In the genomic region with DNA sequence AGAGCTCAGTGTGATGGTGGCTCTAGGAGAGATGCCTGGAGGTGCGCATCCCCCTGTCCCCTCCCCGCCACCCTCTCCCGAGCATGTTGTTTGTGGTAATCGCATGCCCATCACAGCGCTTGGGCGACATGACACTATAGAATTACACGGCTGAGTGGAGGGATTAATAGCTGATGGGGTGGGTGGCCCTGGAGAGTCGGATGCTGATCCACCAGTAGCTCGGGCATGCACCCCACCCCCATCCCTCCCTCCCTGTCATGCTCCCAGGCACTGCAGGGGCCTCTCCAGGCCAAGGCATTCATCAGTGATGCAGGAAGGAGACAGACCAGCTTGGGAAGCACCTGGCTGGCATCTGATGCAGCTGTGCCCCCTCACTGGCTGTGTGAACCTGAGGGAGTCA, we compare ENCODE assay signal across 29 cellular contexts.
DNase-seq lines count a peak whose midpoint lies in the region; ATAC-seq and TF ChIP-seq lines count a peak whose summit lies in the region.
"Had no signal": no experiment of that assay in that cellular context is flagged by ENCODE, and none has a peak within 500 bp of the region (broad histone marks: within the 10 kb centered on the region; RNA-seq: fewer than 3 reads in every experiment).

No MANE protein-coding gene starts in this region.

- no peak overlapping the region for H3K4me3 ChIP-seq in neural progenitor cell
- H3K4me3 ChIP-seq: breast epithelium, dorsolateral prefrontal cortex, heart right ventricle, SJCRH30, transverse colon had no signal

- no peak overlapping the region for H3K9ac ChIP-seq in neural progenitor cell

- H3K79me2 ChIP-seq in neural progenitor cell (ENCODE audit: low read depth), result no peaks in the 10 kb centered on the region

- no peak overlapping the region for H2AFZ ChIP-seq in neural progenitor cell (replicated peaks)

- ATAC-seq in SK-N-SH treated with all-trans-retinoic acid at 6 μM for 48 hours, result no peak
- ATAC-seq in activated T-helper 17 cell treated with anti-CD3 and anti-CD28 coated beads, Interleukin-2, amount 50 U/mL, for 72 hours (replicated peaks), result no peak
- ATAC-seq: activated CD8-positive, alpha-beta T cell treated with anti-CD3 and anti-CD28 coated beads, Interleukin-2, amount 10 ng/mL, durations not matched to agents 7 days and 5 days; activated naive CD4-positive, alpha-beta T cell treated with anti-CD3 and anti-CD28 coated beads, Interleukin-2, amount 50 U/mL, for 72 hours; heart right ventricle had no signal

- peaks cover 4% of the 10 kb centered on the region for H3K27me3 Mint-ChIP-seq in neural progenitor cell (ENCODE audit: insufficient read depth, low read depth)
- peaks cover 40% of the 10 kb centered on the region for H3K27me3 Mint-ChIP-seq in activated T-helper 17 cell treated with anti-CD3 and anti-CD28 coated beads, Interleukin-2, amount 50 U/mL, for 72 hours

- H3K9me3 Mint-ChIP-seq in neural progenitor cell, result no peaks in the 10 kb centered on the region
- H3K9me3 Mint-ChIP-seq in activated T-helper 17 cell treated with anti-CD3 and anti-CD28 coated beads, Interleukin-2, amount 50 U/mL, for 72 hours, result no peaks in the 10 kb centered on the region
- H3K9me3 Mint-ChIP-seq: activated naive CD4-positive, alpha-beta T cell treated with anti-CD3 and anti-CD28 coated beads, Interleukin-2, amount 50 U/mL, for 72 hours; IgD-negative memory B cell had no signal

- H3K4me2 ChIP-seq in neural progenitor cell, result peak overlapping the region; percentile 61

- H3F3A ChIP-seq in neural progenitor cell (ENCODE audit: low read depth), result peaks cover 3% of the 10 kb centered on the region

- no peaks in the 10 kb centered on the region for H3K9me3 ChIP-seq in neural progenitor cell (ENCODE audit: low read depth)
- H3K9me3 ChIP-seq: breast epithelium, heart right ventricle, SJCRH30, transverse colon had no signal

- H4K20me1 ChIP-seq in neural progenitor cell (ENCODE audit: low read depth), result no peaks in the 10 kb centered on the region

- no peak overlapping the region for H3K4me3 Mint-ChIP-seq in neural progenitor cell
- no peak overlapping the region for H3K4me3 Mint-ChIP-seq in activated T-helper 17 cell treated with anti-CD3 and anti-CD28 coated beads, Interleukin-2, amount 50 U/mL, for 72 hours
- H3K4me3 Mint-ChIP-seq: activated CD8-positive, alpha-beta T cell treated with anti-CD3 and anti-CD28 coated beads, Interleukin-2, amount 10 ng/mL, durations not matched to agents 7 days and 5 days; IgD-negative memory B cell; naive B cell had no signal

- no peaks in the 10 kb centered on the region for H3K36me3 Mint-ChIP-seq in neural progenitor cell
- H3K36me3 Mint-ChIP-seq in activated T-helper 17 cell treated with anti-CD3 and anti-CD28 coated beads, Interleukin-2, amount 50 U/mL, for 72 hours (ENCODE audit: low read depth), result no peaks in the 10 kb centered on the region
- H3K36me3 Mint-ChIP-seq: activated naive CD4-positive, alpha-beta T cell treated with anti-CD3 and anti-CD28 coated beads, Interleukin-2, amount 50 U/mL, for 72 hours; naive B cell had no signal

- H3K27me3 ChIP-seq in neural progenitor cell, result no peaks in the 10 kb centered on the region

- H3K4me1 ChIP-seq in neural progenitor cell, result peaks cover 20% of the 10 kb centered on the region
- H3K4me1 ChIP-seq: breast epithelium, heart right ventricle, SJCRH30, transverse colon had no signal

- TF ChIP-seq CTCF in neural progenitor cell (IDR thresholded peaks at IDR 0.05), result no peak

- H3K27ac Mint-ChIP-seq in neural progenitor cell, result no peak overlapping the region
- no peak overlapping the region for H3K27ac Mint-ChIP-seq in activated T-helper 17 cell treated with anti-CD3 and anti-CD28 coated beads, Interleukin-2, amount 50 U/mL, for 72 hours
- H3K27ac Mint-ChIP-seq: activated CD8-positive, alpha-beta T cell treated with anti-CD3 and anti-CD28 coated beads, Interleukin-2, amount 10 ng/mL, durations not matched to agents 7 days and 5 days; activated naive CD4-positive, alpha-beta T cell treated with anti-CD3 and anti-CD28 coated beads, Interleukin-2, amount 50 U/mL, for 72 hours; IgD-negative memory B cell; naive B cell had no signal

- peaks cover 11% of the 10 kb centered on the region for H3K4me1 Mint-ChIP-seq in neural progenitor cell
- no peaks in the 10 kb centered on the region for H3K4me1 Mint-ChIP-seq in activated T-helper 17 cell treated with anti-CD3 and anti-CD28 coated beads, Interleukin-2, amount 50 U/mL, for 72 hours
- H3K4me1 Mint-ChIP-seq: naive B cell had no signal

- DNase-seq in DMS79 (lab: John Stamatoyannopoulos, UW), result peak; percentile 16
- no peak for DNase-seq in DMS79 treated with DMSO at 0.1 percent for 48 hours (lab: John Stamatoyannopoulos, UW)
- DNase-seq in NCI-H2171 (lab: John Stamatoyannopoulos, UW), result peak; percentile 71
- DNase-seq in NCI-H82 (lab: John Stamatoyannopoulos, UW), result peak; percentile 83
- DNase-seq in neural progenitor cell (ENCODE audit: low spot score), result peak; percentile 74
- DNase-seq in NCI-H1930 (lab: John Stamatoyannopoulos, UW), result no peak
- DNase-seq: 8988T; activated CD4-positive, alpha-beta T cell treated with anti-CD3 and anti-CD28 coated beads for 4 hours; activated CD8-positive, alpha-beta T cell treated with anti-CD3 and anti-CD28 coated beads, Interleukin-2, amount 10 ng/mL, durations not matched to agents 7 days and 5 days; amygdala; COR-L47; dorsolateral prefrontal cortex; foreskin melanocyte; heart right ventricle; midbrain; MV-4-11; naive B cell; NCI-H2029; NCI-H526 treated with DMSO at 0.1 percent for 48 hours; SJCRH30; stimulated activated CD4-positive, alpha-beta T cell treated with anti-CD3 and anti-CD28 coated beads, Interleukin-4, amount 100 ng/mL, for 4 hours; T-helper 9 cell; transverse colon had no signal

- H3K36me3 ChIP-seq in neural progenitor cell, result no peaks in the 10 kb centered on the region
- H3K36me3 ChIP-seq: breast epithelium, heart right ventricle, SJCRH30, transverse colon had no signal

- H3K27ac ChIP-seq in neural progenitor cell, result no peak overlapping the region
- H3K27ac ChIP-seq: breast epithelium, C4-2B, dorsolateral prefrontal cortex, heart right ventricle, SJCRH30, transverse colon had no signal

TF ChIP-seq in SK-N-SH treated with all-trans-retinoic acid at 6 μM for 48 hours, 23 proteins besides CTCF, POLR2A, EP300 and RAD21 (continues in another document):
- TF ChIP-seq TOX (CRISPR knock-in tag; IDR thresholded peaks at IDR 0.05; ENCODE audit: borderline replicate concordance), result no peak
- TF ChIP-seq GLIS3 (CRISPR knock-in tag; IDR thresholded peaks at IDR 0.05), result no peak
- no peak for TF ChIP-seq ARNTL (CRISPR knock-in tag; IDR thresholded peaks at IDR 0.05; ENCODE audit: borderline replicate concordance, low read depth)
- TF ChIP-seq BACH2 (CRISPR knock-in tag; IDR thresholded peaks at IDR 0.05; ENCODE audit: borderline replicate concordance), result no peak
- no peak for TF ChIP-seq ZNF70 (CRISPR knock-in tag; IDR thresholded peaks at IDR 0.05)
- TF ChIP-seq ZNF8 (CRISPR knock-in tag; IDR thresholded peaks at IDR 0.05), result no peak
- no peak for TF ChIP-seq CREB5 (CRISPR knock-in tag; IDR thresholded peaks at IDR 0.05; ENCODE audit: low read depth)
- no peak for TF ChIP-seq ZFP3 (CRISPR knock-in tag; IDR thresholded peaks at IDR 0.05)
- no peak for TF ChIP-seq OSR1 (CRISPR knock-in tag; IDR thresholded peaks at IDR 0.05)
- TF ChIP-seq ZFP30 (CRISPR knock-in tag; IDR thresholded peaks at IDR 0.05), result no peak
- no peak for TF ChIP-seq TCF4 (CRISPR knock-in tag; IDR thresholded peaks at IDR 0.05; ENCODE audit: borderline replicate concordance)
- no peak for TF ChIP-seq PPARA (CRISPR knock-in tag; IDR thresholded peaks at IDR 0.05; ENCODE audit: borderline replicate concordance)
- TF ChIP-seq, protein P1, sequence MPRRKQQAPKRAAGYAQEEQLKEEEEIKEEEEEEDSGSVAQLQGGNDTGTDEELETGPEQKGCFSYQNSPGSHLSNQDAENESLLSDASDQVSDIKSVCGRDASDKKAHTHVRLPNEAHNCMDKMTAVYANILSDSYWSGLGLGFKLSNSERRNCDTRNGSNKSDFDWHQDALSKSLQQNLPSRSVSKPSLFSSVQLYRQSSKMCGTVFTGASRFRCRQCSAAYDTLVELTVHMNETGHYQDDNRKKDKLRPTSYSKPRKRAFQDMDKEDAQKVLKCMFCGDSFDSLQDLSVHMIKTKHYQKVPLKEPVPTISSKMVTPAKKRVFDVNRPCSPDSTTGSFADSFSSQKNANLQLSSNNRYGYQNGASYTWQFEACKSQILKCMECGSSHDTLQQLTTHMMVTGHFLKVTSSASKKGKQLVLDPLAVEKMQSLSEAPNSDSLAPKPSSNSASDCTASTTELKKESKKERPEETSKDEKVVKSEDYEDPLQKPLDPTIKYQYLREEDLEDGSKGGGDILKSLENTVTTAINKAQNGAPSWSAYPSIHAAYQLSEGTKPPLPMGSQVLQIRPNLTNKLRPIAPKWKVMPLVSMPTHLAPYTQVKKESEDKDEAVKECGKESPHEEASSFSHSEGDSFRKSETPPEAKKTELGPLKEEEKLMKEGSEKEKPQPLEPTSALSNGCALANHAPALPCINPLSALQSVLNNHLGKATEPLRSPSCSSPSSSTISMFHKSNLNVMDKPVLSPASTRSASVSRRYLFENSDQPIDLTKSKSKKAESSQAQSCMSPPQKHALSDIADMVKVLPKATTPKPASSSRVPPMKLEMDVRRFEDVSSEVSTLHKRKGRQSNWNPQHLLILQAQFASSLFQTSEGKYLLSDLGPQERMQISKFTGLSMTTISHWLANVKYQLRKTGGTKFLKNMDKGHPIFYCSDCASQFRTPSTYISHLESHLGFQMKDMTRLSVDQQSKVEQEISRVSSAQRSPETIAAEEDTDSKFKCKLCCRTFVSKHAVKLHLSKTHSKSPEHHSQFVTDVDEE (CRISPR knock-in tag; IDR thresholded peaks at IDR 0.05), result no peak
- no peak for TF ChIP-seq ZNF565 (CRISPR knock-in tag; conservative IDR thresholded peaks at IDR 0.05; ENCODE audit: low read depth)
- no peak for TF ChIP-seq ESRRG (CRISPR knock-in tag; IDR thresholded peaks at IDR 0.05)
- TF ChIP-seq CSDC2 (CRISPR knock-in tag; IDR thresholded peaks at IDR 0.05), result no peak

Comparison
In these comparisons a context has a peak if more than half of its experiments do, and no peak if none do; other contexts are left out.
1. DNase-seq: peak in DMS79 (single experiment), NCI-H2171 (single experiment), NCI-H82 (single experiment) and neural progenitor cell (single experiment); none in DMS79 treated with DMSO at 0.1 percent for 48 hours (single experiment) and NCI-H1930 (0 of 2).